11 cellular contexts compared by ENCODE assay signal in the genomic region with DNA sequence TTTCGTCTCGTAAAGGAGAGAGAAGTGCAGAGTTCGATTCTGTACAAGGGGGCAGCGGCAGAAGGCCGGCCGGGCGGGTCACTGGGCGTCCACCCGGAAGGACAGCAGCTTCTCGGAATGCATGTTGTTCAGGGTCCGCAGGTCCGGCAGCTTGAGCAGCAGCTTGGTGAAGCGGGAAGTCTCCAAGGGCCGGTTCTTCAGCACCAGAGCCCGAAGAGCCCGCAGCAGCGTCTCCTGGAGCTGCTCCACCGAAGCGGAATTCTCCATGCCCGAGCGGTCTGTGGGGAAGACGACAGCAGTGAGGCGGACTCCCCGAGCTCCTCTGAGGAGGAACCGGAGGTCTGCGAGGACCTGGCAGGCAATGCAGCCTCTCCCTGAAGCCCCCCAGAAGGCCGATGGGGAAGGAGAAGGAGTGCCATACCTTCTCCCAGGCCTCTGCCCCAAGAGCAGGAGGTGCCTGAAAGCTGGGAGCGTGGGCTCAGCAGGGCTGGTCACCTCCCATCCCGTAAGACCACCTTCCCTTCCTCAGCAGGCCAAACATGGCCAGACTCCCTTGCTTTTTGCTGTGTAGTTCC. TPM values are rescaled to one million over a fixed set of nuclear protein-coding genes. Genes with fewer than 3 reads are reported as not detected.
DNase-seq lines count a peak whose midpoint lies in the region; ATAC-seq and TF ChIP-seq lines count a peak whose summit lies in the region.
"Had no signal": no experiment of that assay in that cellular context is flagged by ENCODE, and none has a peak within 500 bp of the region (broad histone marks: within the 10 kb centered on the region; RNA-seq: fewer than 3 reads in every experiment).

No MANE protein-coding gene starts in this region.

- no peaks in the 10 kb centered on the region for H3K9me3 ChIP-seq in gastroesophageal sphincter
- H3K9me3 ChIP-seq: left lung had no signal

- peak overlapping the region in 1 of 2 donors; percentile 1 for H3K4me3 ChIP-seq in gastroesophageal sphincter
- H3K4me3 ChIP-seq in rectal smooth muscle tissue (ENCODE audit: low read length): no peak overlapping the region
- H3K4me3 ChIP-seq: left lung had no signal

- POLR2A ChIA-PET in RWPE1 (lab: Yijun Ruan, JAX; ENCODE audit: low non-redundant PET): interaction anchor here (0.8 kb wide), 1 partner anchor 588 kb away, joined by 5 read pairs; no protein-coding TSS in a partner anchor

- H3K9ac ChIP-seq in rectal smooth muscle tissue (ENCODE audit: low read length): no peak overlapping the region

- TF ChIP-seq CTCF in RWPE1 (conservative IDR thresholded peaks at IDR 0.05; ENCODE audit: low read depth): no peak
- no peak for TF ChIP-seq CTCF in gastroesophageal sphincter (IDR thresholded peaks at IDR 0.05)

- TF ChIP-seq POLR2A in gastroesophageal sphincter (IDR thresholded peaks at IDR 0.05): peak in 1 of 2 donors; percentile 8

- CTCF ChIA-PET in RWPE1 (lab: Yijun Ruan, JAX): interaction anchor here (0.5 kb wide), 1 partner anchor 24 kb away, joined by 3 read pairs; no protein-coding TSS in a partner anchor

- H3K36me3 ChIP-seq in gastroesophageal sphincter (peaks cover 0 to 80% of the 10 kb centered on the region in 2 donors), rectal smooth muscle tissue (ENCODE audit: control insufficient read depth, insufficient read depth, low read length) (peaks cover 52% of the 10 kb centered on the region)

- ATAC-seq in gastroesophageal sphincter (no peak), HG02885 (IDR thresholded peaks at IDR 0.05; ENCODE audit: poor library complexity, unreplicated experiment) (no peak), HG03175 (IDR thresholded peaks at IDR 0.05; ENCODE audit: unreplicated experiment) (no peak)
- ATAC-seq: left lung, WTC11 had no signal

- 35 to 46% methylated on average over 4 to 11 of the region's 29 CpGs for WGBS in gastroesophageal sphincter (ENCODE audit: low coverage in 1 of 2), 2 donors

- no peak for TF ChIP-seq EP300 in gastroesophageal sphincter (IDR thresholded peaks at IDR 0.05)

- DNase-seq in AG20443 (ENCODE audit: low spot score) (peak; percentile 22), RWPE1 (ENCODE audit: low spot score) (no peak), dermis blood vessel endothelial cell (no peak), NCI-H2081 treated with DMSO at 0.1 percent for 48 hours (lab: John Stamatoyannopoulos, UW) (no peak)
- DNase-seq: foreskin melanocyte, left lung had no signal

- H3K27ac ChIP-seq in RWPE1 (peak overlapping the region; percentile 98), gastroesophageal sphincter (peak overlapping the region; percentile 58 to 99 (median 98)), rectal smooth muscle tissue (ENCODE audit: low read depth, low read length) (peak overlapping the region; percentile 80)

- H3K27me3 ChIP-seq in gastroesophageal sphincter: no peaks in the 10 kb centered on the region
- no peaks in the 10 kb centered on the region for H3K27me3 ChIP-seq in rectal smooth muscle tissue (ENCODE audit: control insufficient read depth, insufficient read depth, low read length)
- H3K27me3 ChIP-seq: left lung had no signal

- H3K4me1 ChIP-seq in gastroesophageal sphincter: peaks cover 18 to 95% (median 79%) of the 10 kb centered on the region in 3 donors
- H3K4me1 ChIP-seq in rectal smooth muscle tissue (ENCODE audit: control insufficient read depth, insufficient read depth, low read length): peaks cover 64% of the 10 kb centered on the region

RNA-seq across cellular contexts. Expression of a gene that starts 7.3 kb away (rescaled TPM):
- total RNA-seq in gastroesophageal sphincter: 10 to 100 TPM in 3 of 4 donors, 1 to 10 TPM in 1; 1.5 to 20.4 (median 18.3) TPM
- 1.7 and 2.3 TPM in 2 replicates for total RNA-seq in dermis blood vessel endothelial cell

RNA-seq across cellular contexts. Expression of a gene that starts 28.7 kb away (rescaled TPM):
- total RNA-seq in gastroesophageal sphincter (100 to 1,000 TPM in 1 of 4 donors, 10 to 100 TPM in 3; 67.0 to 107 (median 88.1) TPM), dermis blood vessel endothelial cell (50.2 and 54.1 TPM in 2 replicates)

RNA-seq across cellular contexts. Expression of a gene that starts 30.3 kb away (rescaled TPM):
- total RNA-seq in gastroesophageal sphincter (100 to 1,000 TPM in 2 of 4 donors, 10 to 100 TPM in 2; 84.8 to 133 (median 102) TPM), dermis blood vessel endothelial cell (32.5 and 58.2 TPM in 2 replicates)

RNA-seq across cellular contexts. Expression of a gene that starts 38.9 kb away (rescaled TPM):
- 10 to 100 TPM; 42.1 to 57.9 (median 50.3) TPM for total RNA-seq in gastroesophageal sphincter
- total RNA-seq in dermis blood vessel endothelial cell: 52.2 and 77.4 TPM in 2 replicates

RNA-seq across cellular contexts. Expression of a gene that starts 47.2 kb away (rescaled TPM):
- 100 to 1,000 TPM in 1 of 4 donors, 10 to 100 TPM in 3; 63.1 to 114 (median 89.1) TPM for total RNA-seq in gastroesophageal sphincter
- total RNA-seq in dermis blood vessel endothelial cell: 26.4 and 31.6 TPM in 2 replicates
